Comparison of ENCODE assay signal across 13 cellular contexts in genomic region chr6:63759605-63760004, GRCh38.
DNase-seq lines count a peak whose midpoint lies in the region; ATAC-seq and TF ChIP-seq lines count a peak whose summit lies in the region.
"Had no signal": no experiment of that assay in that cellular context is flagged by ENCODE, and none has a peak within 500 bp of the region (broad histone marks: within the 10 kb centered on the region; RNA-seq: fewer than 3 reads in every experiment).

No MANE protein-coding gene starts in this region.

- no peaks in the 10 kb centered on the region for H3K79me2 ChIP-seq in PC-3 (ENCODE audit: low read length)

- H3K27ac ChIP-seq in PC-3 (ENCODE audit: low read length) = no peak overlapping the region
- H3K27ac ChIP-seq: KMS-11, PC-9 had no signal

- H3K4me3 ChIP-seq in PC-3 (ENCODE audit: low read length) (no peak overlapping the region), fibroblast of mammary gland (ENCODE audit: control insufficient read depth, low read depth, low read length) (no peak overlapping the region)
- H3K4me3 ChIP-seq: PC-9 had no signal

- H3K9me2 ChIP-seq in PC-3 (replicated peaks; ENCODE audit: low read length) = no peaks in the 10 kb centered on the region

- POLR2A ChIA-PET in PC-3 (lab: Charles Lee; ENCODE audit: unreplicated experiment) = no interaction called here

- no peaks in the 10 kb centered on the region for H3F3A ChIP-seq in PC-3 (ENCODE audit: low read length, unreplicated experiment)

- H3K9ac ChIP-seq in PC-3 (ENCODE audit: low read length) = no peak overlapping the region
- H3K9ac ChIP-seq: KMS-11 had no signal

- no peak overlapping the region for H3K4me2 ChIP-seq in PC-3 (ENCODE audit: low read length)
- H3K4me2 ChIP-seq: KMS-11, PC-9 had no signal

- peak; percentile 45 for ATAC-seq in PC-3
- no peak for ATAC-seq in GM21786 (IDR thresholded peaks at IDR 0.05; ENCODE audit: unreplicated experiment)
- ATAC-seq in GM19328 (IDR thresholded peaks at IDR 0.05; ENCODE audit: unreplicated experiment) = no peak
- no peak for ATAC-seq in GM21390 (IDR thresholded peaks at IDR 0.05; ENCODE audit: unreplicated experiment)
- ATAC-seq: Right ventricle myocardium inferior had no signal

- no peaks in the 10 kb centered on the region for H3K27me3 ChIP-seq in PC-3 (ENCODE audit: low read length)

- DNase-seq in NCI-H748 (lab: John Stamatoyannopoulos, UW; ENCODE audit: unreplicated experiment) (peak; percentile 21), NCI-H748 treated with DMSO at 0.1 percent for 48 hours (lab: John Stamatoyannopoulos, UW) (no peak), PC-3 (peak; percentile 39), fibroblast of mammary gland (ENCODE audit: low read depth) (peak; percentile 11), GM20000 (ENCODE audit: low spot score) (no peak)
- DNase-seq: Caco-2, NCI-H2029 treated with DMSO at 0.1 percent for 48 hours, PC-9 had no signal

- no peaks in the 10 kb centered on the region for H3K9me3 ChIP-seq in PC-3 (ENCODE audit: low read length)
- H3K9me3 ChIP-seq: Caco-2 had no signal

- CTCF ChIA-PET in PC-3 (lab: Charles Lee) = no interaction called here

- intact Hi-C loops in PC-3 (cut with micrococcal nuclease) = loop anchor here (5.0 kb wide), 2 partner anchors 43 to 72 kb away; no protein-coding TSS in a partner anchor

- BruUV-seq in PC-3 (replicated peaks; lab: Mats Ljungman, UMichigan) = no TSS peak

- H3K4me1 ChIP-seq in PC-3 (ENCODE audit: insufficient read depth, low read length) = peaks cover 7% of the 10 kb centered on the region
- H3K4me1 ChIP-seq: Caco-2 had no signal

- H4K20me1 ChIP-seq in PC-3 (ENCODE audit: low read length) = no peaks in the 10 kb centered on the region

- no peaks in the 10 kb centered on the region for H3K36me3 ChIP-seq in PC-3 (ENCODE audit: low read depth, low read length)

- no peak overlapping the region for H2AFZ ChIP-seq in PC-3 (ENCODE audit: low read length)
- H2AFZ ChIP-seq: PC-9 had no signal

- TF ChIP-seq CTCF in PC-3 (conservative IDR thresholded peaks at IDR 0.05; ENCODE audit: low read depth, low read length) = peak; percentile 42
- no peak for TF ChIP-seq CTCF in fibroblast of mammary gland (conservative IDR thresholded peaks at IDR 0.05; ENCODE audit: control insufficient read depth, insufficient read depth, low read depth, low read length)
- no peak for TF ChIP-seq CTCF in GM20000 (IDR thresholded peaks at IDR 0.05; ENCODE audit: extremely low read depth, missing control alignments)

Comparison
In these comparisons a context has a peak if more than half of its experiments do, and no peak if none do; other contexts are left out.
1. DNase-seq: peak in NCI-H748 (single experiment), PC-3 (single experiment) and fibroblast of mammary gland (single experiment); none in NCI-H748 treated with DMSO at 0.1 percent for 48 hours (single experiment) and GM20000 (single experiment).